8 cellular contexts compared by ENCODE assay signal in genomic region chr19:36032251-36033104, GRCh38. TPM values are rescaled to one million over a fixed set of nuclear protein-coding genes. Genes with fewer than 3 reads are reported as not detected.
DNase-seq lines count a peak whose midpoint lies in the region; ATAC-seq and TF ChIP-seq lines count a peak whose summit lies in the region.

CLIP3 (minus strand) TSS chr19:36032873; CDS start chr19:36032357, 516 bp downstream.

- H3K27ac ChIP-seq in BLaER1 treated with 17β-estradiol and CSF1 and Interleukin-3, amounts not matched to agents 10 nM and 100 nM = no peak within 1 kb of the TSS

- H4K20me1 ChIP-seq in BLaER1 treated with 17β-estradiol and CSF1 and Interleukin-3, amounts not matched to agents 10 nM and 100 nM = no peaks in the 10 kb centered on the region

- H3K4me3 ChIP-seq in BLaER1 treated with 17β-estradiol and CSF1 and Interleukin-3, amounts not matched to agents 10 nM and 100 nM = peak within 1 kb of the TSS; percentile 31 to 66 (median 56)
- H3K4me3 ChIP-seq in epithelial cell of proximal tubule (ENCODE audit: low read depth, low read length) = peak within 1 kb of the TSS; percentile 71

- H3K4me1 ChIP-seq in BLaER1 treated with 17β-estradiol and CSF1 and Interleukin-3, amounts not matched to agents 10 nM and 100 nM = peaks cover 9 to 28% (median 15%) of the 10 kb centered on the region in 10 experiments; a peak in 19 of 20 replicates

- peaks cover 0 to 12% (median 5%) of the 10 kb centered on the region in 11 experiments; a peak in 8 of 22 replicates for H3K36me3 ChIP-seq in BLaER1 treated with 17β-estradiol and CSF1 and Interleukin-3, amounts not matched to agents 10 nM and 100 nM

- H3K9me3 ChIP-seq in BLaER1 treated with 17β-estradiol and CSF1 and Interleukin-3, amounts not matched to agents 10 nM and 100 nM (replicated peaks in 1 of 11) = no peaks in the 10 kb centered on the region

- TF ChIP-seq CTCF in epithelial cell of proximal tubule (conservative IDR thresholded peaks at IDR 0.05; ENCODE audit: low read depth, low read length) = peak; percentile 3

- H3K9ac ChIP-seq in BLaER1 treated with 17β-estradiol and CSF1 and Interleukin-3, amounts not matched to agents 10 nM and 100 nM = peak within 1 kb of the TSS in 10 of 11 experiments; percentile 28 to 68 (median 47); a peak in 14 of 22 replicates

- H3K27me3 ChIP-seq in BLaER1 treated with 17β-estradiol and CSF1 and Interleukin-3, amounts not matched to agents 10 nM and 100 nM = no peaks in the 10 kb centered on the region

- DNase-seq in M059J (ENCODE audit: low read depth) (peak; percentile 54), epithelial cell of proximal tubule (ENCODE audit: low read depth) (no peak), mesenteric fat pad (ENCODE audit: low spot score) (no peak)
- DNase-seq in activated CD8-positive, alpha-beta memory T cell treated with anti-CD3 and anti-CD28 coated beads for 24 hours = peak; percentile 80
- peak; percentile 31 to 40 for DNase-seq in stimulated activated CD8-positive, alpha-beta memory T cell treated with anti-CD3 and anti-CD28 coated beads, Interleukin-15, amount 100 ng/mL, for 48 hours (ENCODE audit: low read depth in 2 of 2)

- H3K4me2 ChIP-seq in BLaER1 treated with 17β-estradiol and CSF1 and Interleukin-3, amounts not matched to agents 10 nM and 100 nM = peak within 1 kb of the TSS; percentile 41 to 68 (median 61)

- ATAC-seq in GM21737 (IDR thresholded peaks at IDR 0.05; ENCODE audit: unreplicated experiment) (no peak), GM18502 (IDR thresholded peaks at IDR 0.05; ENCODE audit: poor library complexity, unreplicated experiment) (no peak)

RNA-seq across cellular contexts. Expression of gene CLIP3, which starts in this region (rescaled TPM):
- total RNA-seq in M059J (2014; rRNA removed; shearing (Covaris generic)) = 1.3 and 6.7 TPM in 2 replicates
- 0.51 and 4.3 TPM in 2 replicates for total RNA-seq in epithelial cell of proximal tubule
- 19.7 TPM for total RNA-seq in mesenteric fat pad

Comparison
In these comparisons a context has a peak if more than half of its experiments do, and no peak if none do; other contexts are left out.
1. DNase-seq: peak in M059J (single experiment), activated CD8-positive, alpha-beta memory T cell treated with anti-CD3 and anti-CD28 coated beads for 24 hours (single experiment) and stimulated activated CD8-positive, alpha-beta memory T cell treated with anti-CD3 and anti-CD28 coated beads, Interleukin-15, amount 100 ng/mL, for 48 hours (2 of 2); none in epithelial cell of proximal tubule (single experiment) and mesenteric fat pad (single experiment).